In the genomic region with DNA sequence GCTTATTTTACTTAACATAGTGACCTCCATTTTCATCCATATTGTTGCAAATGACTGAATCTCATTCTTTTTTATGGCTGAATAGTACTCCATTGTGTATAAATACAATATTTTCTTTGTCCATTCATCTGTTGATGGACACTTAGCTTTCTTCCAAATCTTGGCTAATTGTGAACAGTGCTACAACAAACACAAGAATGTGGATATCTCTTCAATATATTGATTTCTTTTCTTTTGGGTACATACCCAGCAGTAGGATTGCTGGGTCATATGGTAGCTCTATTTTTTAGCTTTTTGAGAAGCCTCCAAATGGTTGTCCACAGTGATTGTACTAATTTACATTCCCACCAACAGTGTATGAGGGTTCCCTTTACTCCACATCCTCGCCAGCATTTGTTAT, we compare ENCODE assay signal across 29 cellular contexts. TPM values are rescaled to one million over a fixed set of nuclear protein-coding genes. Genes with fewer than 3 reads are reported as not detected.
"Had no signal": no experiment of that assay in that cellular context is flagged by ENCODE, and none has a peak within 500 bp of the region (broad histone marks: within the 10 kb centered on the region; RNA-seq: fewer than 3 reads in every experiment).

No MANE protein-coding gene starts in this region.

- DNase-seq: activated CD4-positive, alpha-beta memory T cell treated with anti-CD3 and anti-CD28 coated beads, Interleukin-2, amount 10 ng/mL, durations not matched to agents 7 days and 5 days; activated CD4-positive, alpha-beta T cell treated with anti-CD3 and anti-CD28 coated beads for 36 hours; activated CD4-positive, alpha-beta T cell treated with anti-CD3 and anti-CD28 coated beads, Interleukin-2, amount 10 ng/mL, durations not matched to agents 24 days and 14 days; activated CD4-positive, CD25-positive, alpha-beta regulatory T cell; activated CD4-positive, CD25-positive, alpha-beta regulatory T cell treated with anti-CD3 and anti-CD28 coated beads, Interleukin-2, amount 50 U/mL, for 72 hours; activated CD8-positive, alpha-beta memory T cell treated with anti-CD3 and anti-CD28 coated beads, Interleukin-2, amount 50 U/mL, for 48 hours; activated gamma-delta T cell; activated naive CD4-positive, alpha-beta T cell; activated naive CD4-positive, alpha-beta T cell treated with anti-CD3 and anti-CD28 coated beads, Interleukin-2, amount 10 ng/mL, durations not matched to agents 7 days and 5 days; activated naive CD8-positive, alpha-beta T cell treated with anti-CD3 and anti-CD28 coated beads, Interleukin-2, amount 10 ng/mL, durations not matched to agents 7 days and 5 days; activated T-cell treated with anti-CD3 and anti-CD28 coated beads for 4 hours; activated T-cell treated with anti-CD3 and anti-CD28 coated beads, Interleukin-2, amount 50 U/mL, for 24 hours; activated T-cell treated with anti-CD3 and anti-CD28 coated beads, Interleukin-2, amount 50 U/mL, for 72 hours; brain microvascular endothelial cell; dorsolateral prefrontal cortex; effector memory CD4-positive, alpha-beta T cell; endodermal cell; foreskin fibroblast; gastrocnemius medialis; SW 1271; T-cell; T1000 had no signal

- H3K4me3 Mint-ChIP-seq: activated CD4-positive, alpha-beta memory T cell treated with anti-CD3 and anti-CD28 coated beads, Interleukin-2, amount 10 ng/mL, durations not matched to agents 7 days and 5 days; activated CD4-positive, alpha-beta T cell treated with anti-CD3 and anti-CD28 coated beads for 36 hours; activated CD4-positive, alpha-beta T cell treated with anti-CD3 and anti-CD28 coated beads, Interleukin-2, amount 10 ng/mL, durations not matched to agents 24 days and 14 days; activated naive CD4-positive, alpha-beta T cell treated with anti-CD3 and anti-CD28 coated beads, Interleukin-2, amount 10 ng/mL, durations not matched to agents 7 days and 5 days; activated naive CD8-positive, alpha-beta T cell treated with anti-CD3 and anti-CD28 coated beads, Interleukin-2, amount 10 ng/mL, durations not matched to agents 7 days and 5 days; activated T-cell treated with anti-CD3 and anti-CD28 coated beads, Interleukin-2, amount 50 U/mL, for 24 hours; activated T-cell treated with anti-CD3 and anti-CD28 coated beads, Interleukin-2, amount 50 U/mL, for 72 hours; central memory CD8-positive, alpha-beta T cell; dendritic cell treated with granulocyte-macrophage colony-stimulating factor and Interleukin-4, amounts not matched to agents 40 ng/mL and 50 ng/mL, for 4 days; endodermal cell; T-cell; T-helper 1 cell treated with Interleukin-12 subunit alpha and Interleukin-12 subunit beta and Interleukin-4 antibody, amounts not matched to agents 30 μg/mL and 1 μg/mL, for 36 hours had no signal

- H3K27ac ChIP-seq: brain microvascular endothelial cell, coronary artery, gastrocnemius medialis had no signal

- ATAC-seq: activated CD4-positive, alpha-beta T cell treated with anti-CD3 and anti-CD28 coated beads for 36 hours; activated naive CD4-positive, alpha-beta T cell treated with anti-CD3 and anti-CD28 coated beads, Interleukin-2, amount 50 U/mL, for 72 hours; activated T-cell treated with anti-CD3 and anti-CD28 coated beads, Interleukin-2, amount 50 U/mL, for 72 hours; esophagus mucosa; gastrocnemius medialis; T-cell had no signal

- H3K9me3 ChIP-seq: gastrocnemius medialis had no signal

- H3K27ac Mint-ChIP-seq: activated CD4-positive, alpha-beta memory T cell treated with anti-CD3 and anti-CD28 coated beads, Interleukin-2, amount 10 ng/mL, durations not matched to agents 7 days and 5 days; activated CD4-positive, alpha-beta T cell treated with anti-CD3 and anti-CD28 coated beads for 36 hours; activated CD4-positive, alpha-beta T cell treated with anti-CD3 and anti-CD28 coated beads, Interleukin-2, amount 10 ng/mL, durations not matched to agents 24 days and 14 days; activated naive CD4-positive, alpha-beta T cell treated with anti-CD3 and anti-CD28 coated beads, Interleukin-2, amount 10 ng/mL, durations not matched to agents 7 days and 5 days; activated naive CD4-positive, alpha-beta T cell treated with anti-CD3 and anti-CD28 coated beads, Interleukin-2, amount 50 U/mL, for 72 hours; activated naive CD8-positive, alpha-beta T cell treated with anti-CD3 and anti-CD28 coated beads, Interleukin-2, amount 10 ng/mL, durations not matched to agents 7 days and 5 days; activated T-cell treated with anti-CD3 and anti-CD28 coated beads, Interleukin-2, amount 50 U/mL, for 24 hours; activated T-cell treated with anti-CD3 and anti-CD28 coated beads, Interleukin-2, amount 50 U/mL, for 72 hours; dendritic cell treated with granulocyte-macrophage colony-stimulating factor and Interleukin-4, amounts not matched to agents 40 ng/mL and 50 ng/mL, for 4 days; endodermal cell; T-cell; T-helper 1 cell treated with Interleukin-12 subunit alpha and Interleukin-12 subunit beta and Interleukin-4 antibody, amounts not matched to agents 30 μg/mL and 1 μg/mL, for 36 hours had no signal

- H3K4me1 Mint-ChIP-seq: activated CD4-positive, alpha-beta memory T cell treated with anti-CD3 and anti-CD28 coated beads, Interleukin-2, amount 10 ng/mL, durations not matched to agents 7 days and 5 days; activated CD4-positive, alpha-beta T cell treated with anti-CD3 and anti-CD28 coated beads for 36 hours; activated CD4-positive, alpha-beta T cell treated with anti-CD3 and anti-CD28 coated beads, Interleukin-2, amount 10 ng/mL, durations not matched to agents 24 days and 14 days; activated naive CD4-positive, alpha-beta T cell treated with anti-CD3 and anti-CD28 coated beads, Interleukin-2, amount 10 ng/mL, durations not matched to agents 7 days and 5 days; activated naive CD8-positive, alpha-beta T cell treated with anti-CD3 and anti-CD28 coated beads, Interleukin-2, amount 10 ng/mL, durations not matched to agents 7 days and 5 days; central memory CD8-positive, alpha-beta T cell; T-cell had no signal

- H3K36me3 ChIP-seq: brain microvascular endothelial cell, gastrocnemius medialis had no signal

- H3K9me3 Mint-ChIP-seq: activated CD4-positive, alpha-beta memory T cell treated with anti-CD3 and anti-CD28 coated beads, Interleukin-2, amount 10 ng/mL, durations not matched to agents 7 days and 5 days; activated CD4-positive, alpha-beta T cell treated with anti-CD3 and anti-CD28 coated beads, Interleukin-2, amount 10 ng/mL, durations not matched to agents 24 days and 14 days; activated naive CD4-positive, alpha-beta T cell treated with anti-CD3 and anti-CD28 coated beads, Interleukin-2, amount 10 ng/mL, durations not matched to agents 7 days and 5 days; activated naive CD4-positive, alpha-beta T cell treated with anti-CD3 and anti-CD28 coated beads, Interleukin-2, amount 50 U/mL, for 72 hours; activated naive CD8-positive, alpha-beta T cell treated with anti-CD3 and anti-CD28 coated beads, Interleukin-2, amount 10 ng/mL, durations not matched to agents 7 days and 5 days; activated T-cell treated with anti-CD3 and anti-CD28 coated beads, Interleukin-2, amount 50 U/mL, for 24 hours; activated T-cell treated with anti-CD3 and anti-CD28 coated beads, Interleukin-2, amount 50 U/mL, for 72 hours; central memory CD8-positive, alpha-beta T cell; dendritic cell treated with granulocyte-macrophage colony-stimulating factor and Interleukin-4, amounts not matched to agents 40 ng/mL and 50 ng/mL, for 4 days; endodermal cell; T-cell; T-helper 1 cell treated with Interleukin-12 subunit alpha and Interleukin-12 subunit beta and Interleukin-4 antibody, amounts not matched to agents 30 μg/mL and 1 μg/mL, for 36 hours had no signal

- H3K36me3 Mint-ChIP-seq: activated naive CD4-positive, alpha-beta T cell treated with anti-CD3 and anti-CD28 coated beads, Interleukin-2, amount 10 ng/mL, durations not matched to agents 7 days and 5 days; activated naive CD4-positive, alpha-beta T cell treated with anti-CD3 and anti-CD28 coated beads, Interleukin-2, amount 50 U/mL, for 72 hours; activated naive CD8-positive, alpha-beta T cell treated with anti-CD3 and anti-CD28 coated beads, Interleukin-2, amount 10 ng/mL, durations not matched to agents 7 days and 5 days; T-cell had no signal

- H3K4me3 ChIP-seq: coronary artery, gastrocnemius medialis had no signal

- H3K27me3 ChIP-seq: brain microvascular endothelial cell, dorsolateral prefrontal cortex, gastrocnemius medialis had no signal

RNA-seq across cellular contexts. Expression of a gene that starts 58.0 kb away (rescaled TPM):
- total RNA-seq: activated CD4-positive, alpha-beta memory T cell treated with anti-CD3 and anti-CD28 coated beads, Interleukin-2, amount 10 ng/mL, durations not matched to agents 7 days and 5 days; activated CD4-positive, alpha-beta T cell treated with anti-CD3 and anti-CD28 coated beads, Interleukin-2, amount 10 ng/mL, durations not matched to agents 24 days and 14 days; activated naive CD8-positive, alpha-beta T cell treated with anti-CD3 and anti-CD28 coated beads, Interleukin-2, amount 10 ng/mL, durations not matched to agents 7 days and 5 days; T-helper 2 cell treated with Interferon-gamma antibody and Interleukin-4, amounts not matched to agents 100 ng/mL and 5 ng/mL, for 36 hours had no signal
